ENCODE assay signal across 15 cellular contexts in genomic region chrX:10108288-10108687, GRCh38. TPM values are rescaled to one million over a fixed set of nuclear protein-coding genes. Genes with fewer than 3 reads are reported as not detected.
DNase-seq lines count a peak whose midpoint lies in the region; ATAC-seq, FAIRE-seq and TF ChIP-seq lines count a peak whose summit lies in the region.
"Had no signal": no experiment of that assay in that cellular context is flagged by ENCODE, and none has a peak within 500 bp of the region (broad histone marks: within the 10 kb centered on the region; RNA-seq: fewer than 3 reads in every experiment).

No MANE protein-coding gene starts in this region.

- peaks cover 80% of the 10 kb centered on the region for H3K4me1 Mint-ChIP-seq in stimulated activated naive CD8-positive, alpha-beta T cell treated with anti-CD3 and anti-CD28 coated beads, Interleukin-15, Interleukin-2, amounts not matched to agents 100 ng/mL and 50 ng/mL, for 24 hours (ENCODE audit: low read depth)
- H3K4me1 Mint-ChIP-seq in T-cell, result peaks cover 66 to 75% (median 70%) of the 10 kb centered on the region in 3 donors

- TF ChIP-seq CTCF in esophagus muscularis mucosa (IDR thresholded peaks at IDR 0.05) (no peak), upper lobe of right lung (IDR thresholded peaks at IDR 0.05) (no peak), GM13977 (IDR thresholded peaks at IDR 0.05; ENCODE audit: extremely low read depth, insufficient read depth, missing control alignments) (no peak)

- no peaks in the 10 kb centered on the region for H3K27me3 ChIP-seq in esophagus muscularis mucosa
- no peaks in the 10 kb centered on the region for H3K27me3 ChIP-seq in upper lobe of right lung
- H3K27me3 ChIP-seq in small intestine (ENCODE audit: control insufficient read depth in 2 of 2, insufficient read depth in 2 of 2, low read length in 2 of 2), result no peaks in the 10 kb centered on the region
- H3K27me3 ChIP-seq: heart right ventricle had no signal

- TF ChIP-seq POLR2A in esophagus muscularis mucosa (IDR thresholded peaks at IDR 0.05; ENCODE audit: low read depth), result no peak

- no peaks in the 10 kb centered on the region for H3K36me3 Mint-ChIP-seq in stimulated activated naive CD8-positive, alpha-beta T cell treated with anti-CD3 and anti-CD28 coated beads, Interleukin-15, Interleukin-2, amounts not matched to agents 100 ng/mL and 50 ng/mL, for 24 hours (ENCODE audit: low read depth)
- peaks cover 19% of the 10 kb centered on the region for H3K36me3 Mint-ChIP-seq in T-cell

- POLR2A ChIA-PET in T-cell (lab: Charles Lee), result interaction anchor here in 1 of 2 donors (0.6 kb wide), 1 partner anchor 24 kb away, joined by 3 read pairs; no protein-coding TSS in a partner anchor

- H3K4me3 ChIP-seq in esophagus muscularis mucosa (no peak overlapping the region), upper lobe of right lung (no peak overlapping the region), small intestine (ENCODE audit: low read depth in 1 of 2, low read length in 2 of 2) (no peak overlapping the region)
- H3K4me3 ChIP-seq: heart right ventricle, psoas muscle had no signal

- peaks cover 19 to 86% (median 77%) of the 10 kb centered on the region in 4 donors for H3K4me1 ChIP-seq in esophagus muscularis mucosa
- peaks cover 11% of the 10 kb centered on the region for H3K4me1 ChIP-seq in upper lobe of right lung
- H3K4me1 ChIP-seq in small intestine (ENCODE audit: control insufficient read depth in 2 of 2, insufficient read depth in 1 of 2, low read depth in 1 of 2, low read length in 1 of 2), result no peaks in the 10 kb centered on the region

- peak overlapping the region; percentile 63 to 80 (median 80) for H3K27ac ChIP-seq in esophagus muscularis mucosa (replicated peaks in 1 of 4)
- H3K27ac ChIP-seq in upper lobe of right lung, result no peak overlapping the region
- H3K27ac ChIP-seq in small intestine (ENCODE audit: low read depth in 1 of 2, low read length in 1 of 2), result peak overlapping the region in 1 of 2 donors; percentile 64
- H3K27ac ChIP-seq: psoas muscle had no signal

- ATAC-seq in stimulated activated naive CD8-positive, alpha-beta T cell treated with anti-CD3 and anti-CD28 coated beads, Interleukin-15, Interleukin-2, amounts not matched to agents 100 U/mL and 50 U/mL, for 24 hours, result no peak
- ATAC-seq in T-cell (replicated peaks in 1 of 4), result no peak
- ATAC-seq in upper lobe of right lung, result peak; percentile 26
- ATAC-seq in GM21367 (IDR thresholded peaks at IDR 0.05; ENCODE audit: unreplicated experiment), result no peak
- ATAC-seq: heart right ventricle, Panc1 had no signal

- 67% methylated on average over 9 of the region's 9 CpGs for WGBS in esophagus muscularis mucosa
- 72 to 82% (median 79%) methylated on average over 9 of the region's 9 CpGs for WGBS in small intestine, 3 donors

- in situ Hi-C loops in GM13977 (cut with MboI; ENCODE audit: low pct_unique_long_range_greater_than_20kb, low sequenced_read_pairs, unreplicated experiment), result no loop called here

- no peak overlapping the region for H3K4me3 Mint-ChIP-seq in stimulated activated naive CD8-positive, alpha-beta T cell treated with anti-CD3 and anti-CD28 coated beads, Interleukin-15, Interleukin-2, amounts not matched to agents 100 ng/mL and 50 ng/mL, for 24 hours
- H3K4me3 Mint-ChIP-seq in T-cell, result peak overlapping the region in 2 of 3 donors; percentile 37 to 66
- H3K4me3 Mint-ChIP-seq: activated CD4-positive, alpha-beta T cell treated with anti-CD3 and anti-CD28 coated beads, Interleukin-2, amount 10 ng/mL, durations not matched to agents 7 days and 5 days had no signal

- H3K36me3 ChIP-seq in esophagus muscularis mucosa, result peaks cover 0 to 4% (median 2%) of the 10 kb centered on the region in 4 donors
- no peaks in the 10 kb centered on the region for H3K36me3 ChIP-seq in upper lobe of right lung
- H3K36me3 ChIP-seq in small intestine (ENCODE audit: control insufficient read depth in 2 of 2, insufficient read depth in 2 of 2, low read length in 2 of 2), result no peaks in the 10 kb centered on the region

- no peaks in the 10 kb centered on the region for H3K9me3 Mint-ChIP-seq in stimulated activated naive CD8-positive, alpha-beta T cell treated with anti-CD3 and anti-CD28 coated beads, Interleukin-15, Interleukin-2, amounts not matched to agents 100 ng/mL and 50 ng/mL, for 24 hours
- no peaks in the 10 kb centered on the region for H3K9me3 Mint-ChIP-seq in T-cell
- H3K9me3 Mint-ChIP-seq: activated CD4-positive, alpha-beta T cell treated with anti-CD3 and anti-CD28 coated beads, Interleukin-2, amount 10 ng/mL, durations not matched to agents 7 days and 5 days had no signal

- no peak for FAIRE-seq in small intestine (lab: Jason Lieb, UNC)

- CTCF ChIA-PET in T-cell (lab: Charles Lee), result interaction anchor here (0.6 kb wide), 3 partner anchors 13 to 474 kb away, joined by 3 to 8 read pairs (median 3); no protein-coding TSS in a partner anchor

- no peak for TF ChIP-seq EP300 in esophagus muscularis mucosa (IDR thresholded peaks at IDR 0.05)

- intact Hi-C loops in esophagus muscularis mucosa (cut with DNase I) (no loop called here), upper lobe of right lung (cut with DNase I) (no loop called here)

- peak overlapping the region; percentile 88 for H3K27ac Mint-ChIP-seq in stimulated activated naive CD8-positive, alpha-beta T cell treated with anti-CD3 and anti-CD28 coated beads, Interleukin-15, Interleukin-2, amounts not matched to agents 100 ng/mL and 50 ng/mL, for 24 hours
- H3K27ac Mint-ChIP-seq in T-cell, result peak overlapping the region; percentile 93 to 95

- H3K9me3 ChIP-seq in esophagus muscularis mucosa (no peaks in the 10 kb centered on the region), upper lobe of right lung (no peaks in the 10 kb centered on the region), small intestine (ENCODE audit: control insufficient read depth, low read depth) (no peaks in the 10 kb centered on the region)
- H3K9me3 ChIP-seq: heart right ventricle, psoas muscle had no signal

- H3K27me3 Mint-ChIP-seq in stimulated activated naive CD8-positive, alpha-beta T cell treated with anti-CD3 and anti-CD28 coated beads, Interleukin-15, Interleukin-2, amounts not matched to agents 100 ng/mL and 50 ng/mL, for 24 hours, result no peaks in the 10 kb centered on the region
- H3K27me3 Mint-ChIP-seq in T-cell, result no peaks in the 10 kb centered on the region
- H3K27me3 Mint-ChIP-seq: activated CD4-positive, alpha-beta T cell treated with anti-CD3 and anti-CD28 coated beads, Interleukin-2, amount 10 ng/mL, durations not matched to agents 7 days and 5 days had no signal

- DNase-seq in stimulated activated naive CD8-positive, alpha-beta T cell treated with anti-CD3 and anti-CD28 coated beads, Interleukin-15, Interleukin-2, amounts not matched to agents 100 U/mL and 50 U/mL, for 24 hours, result no peak
- DNase-seq in T-cell, result no peak
- no peak for DNase-seq in esophagus muscularis mucosa (ENCODE audit: extremely low spot score)
- no peak for DNase-seq in upper lobe of right lung
- DNase-seq in small intestine, result no peak
- DNase-seq in GM13977 (ENCODE audit: low spot score), result no peak
- DNase-seq: activated CD4-positive, alpha-beta T cell treated with anti-CD3 and anti-CD28 coated beads, Interleukin-2, amount 10 ng/mL, durations not matched to agents 7 days and 5 days; cerebellar nuclear complex; heart right ventricle; NCI-H1048; psoas muscle; SW 1271 had no signal

RNA-seq across cellular contexts. Expression of gene CLCN4, which starts 48.5 kb away (rescaled TPM):
- total RNA-seq in T-cell (under 1 TPM; 0.23 to 0.43 (median 0.25) TPM), esophagus muscularis mucosa (1 to 10 TPM in 2 of 4 donors, under 1 TPM in 2; 0.42 to 1.8 (median 1.1) TPM), upper lobe of right lung (9.8 TPM)
- polyA plus RNA-seq in small intestine, result under 1 TPM in 2 of 3 donors, not detected in 1; under 0.01 to 0.70 TPM
- total RNA-seq: activated CD4-positive, alpha-beta T cell treated with anti-CD3 and anti-CD28 coated beads, Interleukin-2, amount 10 ng/mL, durations not matched to agents 7 days and 5 days had no signal
